In the genomic region with DNA sequence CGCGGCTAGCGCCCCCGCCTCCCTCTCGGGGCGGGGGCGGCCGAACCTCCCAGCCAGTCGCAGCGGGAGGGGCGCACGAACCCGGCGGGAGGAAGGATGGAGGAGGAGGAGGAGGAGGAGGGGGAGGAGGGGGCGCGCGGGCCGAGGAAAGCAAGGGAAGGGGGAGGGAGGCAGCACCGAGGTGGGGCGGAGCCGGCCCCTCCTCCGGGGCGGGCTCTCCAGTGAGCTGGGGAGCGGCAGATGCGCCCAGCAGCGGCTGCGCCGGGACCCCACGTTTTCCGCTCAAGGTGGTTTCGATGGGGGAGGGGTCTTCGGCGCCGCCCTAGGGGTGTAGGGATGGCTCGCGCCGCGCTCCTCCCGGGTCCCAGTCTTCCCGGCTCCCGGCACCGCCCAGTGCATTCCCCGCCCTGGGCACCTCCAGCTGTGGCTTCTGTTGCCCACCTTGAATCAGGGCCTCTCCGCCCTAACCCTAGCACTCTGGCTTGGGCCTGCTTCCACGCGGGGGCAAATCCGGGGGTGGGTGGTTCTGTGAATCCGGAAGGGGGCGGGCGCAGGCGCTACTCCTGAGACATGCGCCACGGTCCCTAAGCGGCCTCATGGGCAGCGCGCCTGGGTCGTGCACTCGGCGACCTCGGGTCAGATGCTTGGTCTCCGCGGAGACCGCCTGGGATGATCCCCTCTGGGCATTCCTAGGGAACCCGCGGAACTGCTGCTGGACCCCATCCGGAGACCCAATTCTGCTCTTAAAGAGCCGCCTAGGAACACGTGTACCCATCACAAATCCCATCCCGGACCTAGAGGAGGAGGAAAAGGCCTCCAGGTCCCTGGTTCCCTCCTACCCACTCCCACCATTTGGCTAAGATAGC, we compare ENCODE assay signal across 8 cellular contexts. TPM values are rescaled to one million over a fixed set of nuclear protein-coding genes. Genes with fewer than 3 reads are reported as not detected.
DNase-seq lines count a peak whose midpoint lies in the region; ATAC-seq, FAIRE-seq and TF ChIP-seq lines count a peak whose summit lies in the region.

A gene with protein sequence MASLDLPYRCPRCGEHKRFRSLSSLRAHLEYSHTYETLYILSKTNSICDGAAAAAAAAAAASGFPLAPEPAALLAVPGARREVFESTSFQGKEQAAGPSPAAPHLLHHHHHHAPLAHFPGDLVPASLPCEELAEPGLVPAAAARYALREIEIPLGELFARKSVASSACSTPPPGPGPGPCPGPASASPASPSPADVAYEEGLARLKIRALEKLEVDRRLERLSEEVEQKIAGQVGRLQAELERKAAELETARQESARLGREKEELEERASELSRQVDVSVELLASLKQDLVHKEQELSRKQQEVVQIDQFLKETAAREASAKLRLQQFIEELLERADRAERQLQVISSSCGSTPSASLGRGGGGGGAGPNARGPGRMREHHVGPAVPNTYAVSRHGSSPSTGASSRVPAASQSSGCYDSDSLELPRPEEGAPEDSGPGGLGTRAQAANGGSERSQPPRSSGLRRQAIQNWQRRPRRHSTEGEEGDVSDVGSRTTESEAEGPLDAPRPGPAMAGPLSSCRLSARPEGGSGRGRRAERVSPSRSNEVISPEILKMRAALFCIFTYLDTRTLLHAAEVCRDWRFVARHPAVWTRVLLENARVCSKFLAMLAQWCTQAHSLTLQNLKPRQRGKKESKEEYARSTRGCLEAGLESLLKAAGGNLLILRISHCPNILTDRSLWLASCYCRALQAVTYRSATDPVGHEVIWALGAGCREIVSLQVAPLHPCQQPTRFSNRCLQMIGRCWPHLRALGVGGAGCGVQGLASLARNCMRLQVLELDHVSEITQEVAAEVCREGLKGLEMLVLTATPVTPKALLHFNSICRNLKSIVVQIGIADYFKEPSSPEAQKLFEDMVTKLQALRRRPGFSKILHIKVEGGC (minus strand): TSS at position 183 of the 866 bp plus-strand sequence. CDS start 14,848 bp downstream, outside the sequence.

- peaks cover 15% of the 10 kb centered on the region for H3K27me3 Mint-ChIP-seq in CD4-positive, alpha-beta T cell
- H3K27me3 Mint-ChIP-seq in activated T-cell treated with anti-CD3 and anti-CD28 coated beads, Interleukin-2, amount 50 U/mL, for 72 hours (ENCODE audit: low read depth), result peaks cover 17% of the 10 kb centered on the region

- peak within 1 kb of the TSS; percentile 59 for H2AFZ ChIP-seq in trophoblast cell (ENCODE audit: insufficient read depth, low read length, poor library complexity)

- H3K4me3 ChIP-seq in Panc1 (ENCODE audit: low read depth in 2 of 2, low read length in 2 of 2) (peak within 1 kb of the TSS; percentile 68 to 73), trophoblast cell (ENCODE audit: low read depth, low read length) (peak within 1 kb of the TSS; percentile 63), urinary bladder (ENCODE audit: low read depth, low read length) (peak within 1 kb of the TSS; percentile 54)

- peaks cover 9% of the 10 kb centered on the region; the same call in 1 of the 2 replicates for H3K4me1 ChIP-seq in Panc1 (ENCODE audit: control insufficient read depth, insufficient read depth, low read length)
- H3K4me1 ChIP-seq in foreskin keratinocyte, result no peaks in the 10 kb centered on the region
- H3K4me1 ChIP-seq in trophoblast cell (ENCODE audit: control insufficient read depth in 1 of 2, insufficient read depth in 2 of 2, low read length in 2 of 2), result peaks cover 6 to 13% of the 10 kb centered on the region in 2 experiments
- no peaks in the 10 kb centered on the region for H3K4me1 ChIP-seq in urinary bladder (ENCODE audit: insufficient read depth)

- CTCF ChIA-PET in CD4-positive, alpha-beta T cell (lab: Charles Lee), result interaction anchor here (0.8 to 1.4 kb wide), 2 partner anchors 11 to 107 kb away, joined by 3 to 5 read pairs; no protein-coding TSS in a partner anchor
- CTCF ChIA-PET in Panc1 (lab: Charles Lee), result interaction anchor here (0.6 kb wide), 1 partner anchor 331 kb away, joined by 3 read pairs; no protein-coding TSS in a partner anchor

- BruUV-seq in Panc1 (replicated peaks; lab: Mats Ljungman, UMichigan), result no TSS peak

- no peak within 1 kb of the TSS for H2AK5ac ChIP-seq in trophoblast cell (ENCODE audit: low read length)

- no peak within 1 kb of the TSS for H2BK12ac ChIP-seq in trophoblast cell (ENCODE audit: low read length)

- H3K4me3 Mint-ChIP-seq in CD4-positive, alpha-beta T cell, result peak within 1 kb of the TSS; percentile 91
- H3K4me3 Mint-ChIP-seq in activated T-cell treated with anti-CD3 and anti-CD28 coated beads, Interleukin-2, amount 50 U/mL, for 72 hours, result peak within 1 kb of the TSS; percentile 76 to 77

- no peaks in the 10 kb centered on the region for H3K9me3 ChIP-seq in CD4-positive, alpha-beta T cell (ENCODE audit: control insufficient read depth, low read length)
- H3K9me3 ChIP-seq in Panc1 (ENCODE audit: control insufficient read depth, insufficient read depth, low read depth, low read length), result no peaks in the 10 kb centered on the region
- no peaks in the 10 kb centered on the region for H3K9me3 ChIP-seq in trophoblast cell (ENCODE audit: insufficient read depth, low read depth, low read length)

- no CpG with 5 or more reads among the region's 69 CpGs for WGBS in trophoblast cell (ENCODE audit: extremely low coverage, insufficient coverage, insufficient read length)
- 2% methylated on average over 66 of the region's 69 CpGs for WGBS in urinary bladder

- no peak within 1 kb of the TSS for H4K91ac ChIP-seq in trophoblast cell (ENCODE audit: low read depth, low read length)

- FAIRE-seq in GM19239 (lab: Jason Lieb, UNC), result peak; percentile 78

- no peak within 1 kb of the TSS for H3K27ac ChIP-seq in CD4-positive, alpha-beta T cell (ENCODE audit: low read depth, low read length)
- H3K27ac ChIP-seq in Panc1 (ENCODE audit: low read length), result peak within 1 kb of the TSS; percentile 65
- peak within 1 kb of the TSS; percentile 53 for H3K27ac ChIP-seq in foreskin keratinocyte
- no peak within 1 kb of the TSS for H3K27ac ChIP-seq in trophoblast cell (ENCODE audit: low read depth, low read length)
- H3K27ac ChIP-seq in urinary bladder (ENCODE audit: low read depth), result no peak within 1 kb of the TSS

- peak; percentile 79 for ATAC-seq in CD4-positive, alpha-beta T cell (ENCODE audit: poor library complexity)
- ATAC-seq in HG03378 (IDR thresholded peaks at IDR 0.05; ENCODE audit: unreplicated experiment) (peak; percentile 45), Panc1 (peak; percentile 86), foreskin keratinocyte (peak; percentile 59)
- peak; percentile 87 to 89 for ATAC-seq in activated T-cell treated with anti-CD3 and anti-CD28 coated beads, Interleukin-2, amount 50 U/mL, for 72 hours (replicated peaks in 1 of 2)

- no peak within 1 kb of the TSS for H3K9ac ChIP-seq in trophoblast cell (ENCODE audit: low read length)

- H4K8ac ChIP-seq in trophoblast cell (ENCODE audit: low read depth, low read length), result peak within 1 kb of the TSS; percentile 74

- H3K4ac ChIP-seq in trophoblast cell (ENCODE audit: low read depth, low read length), result no peak within 1 kb of the TSS

- POLR2A ChIA-PET in CD4-positive, alpha-beta T cell (lab: Charles Lee), result interaction anchor here (0.8 to 2.9 kb wide), 4 partner anchors 8 to 1953 kb away, joined by 3 to 25 read pairs (median 6); a partner anchor contains a TSS
- POLR2A ChIA-PET in Panc1 (lab: Charles Lee), result no interaction called here

- H3K36me3 Mint-ChIP-seq in CD4-positive, alpha-beta T cell (ENCODE audit: low read depth), result no peaks in the 10 kb centered on the region
- no peaks in the 10 kb centered on the region for H3K36me3 Mint-ChIP-seq in activated T-cell treated with anti-CD3 and anti-CD28 coated beads, Interleukin-2, amount 50 U/mL, for 72 hours (ENCODE audit: insufficient read depth in 2 of 2)

- DNase-seq in CD4-positive, alpha-beta T cell, result peak; percentile 36 to 71 (median 49)
- peak; percentile 86 for DNase-seq in GM19239 (ENCODE audit: insufficient read length, low spot score)
- DNase-seq in Panc1 (ENCODE audit: low read depth, low spot score), result no peak
- peak; percentile 76 to 80 for DNase-seq in activated T-cell treated with anti-CD3 and anti-CD28 coated beads, Interleukin-2, amount 50 U/mL, for 72 hours
- no peak for DNase-seq in foreskin keratinocyte
- DNase-seq in trophoblast cell, result peak in 1 of 2 donors; percentile 10

- H4K12ac ChIP-seq in trophoblast cell (ENCODE audit: low read depth, low read length), result no peak within 1 kb of the TSS

- no peaks in the 10 kb centered on the region for H3K79me1 ChIP-seq in trophoblast cell (ENCODE audit: low read length)

- peak within 1 kb of the TSS; percentile 45 for H3K14ac ChIP-seq in trophoblast cell (ENCODE audit: low read length)

- no peak within 1 kb of the TSS for H2BK5ac ChIP-seq in trophoblast cell (ENCODE audit: low read depth, low read length, poor library complexity)

- H2BK120ac ChIP-seq in trophoblast cell (ENCODE audit: insufficient read depth, low read length, poor library complexity), result no peak within 1 kb of the TSS

- no peak within 1 kb of the TSS for H3K18ac ChIP-seq in trophoblast cell (ENCODE audit: low read length)

- no peak for TF ChIP-seq CTCF in CD4-positive, alpha-beta T cell (IDR thresholded peaks at IDR 0.05)
- TF ChIP-seq CTCF in Panc1 (IDR thresholded peaks at IDR 0.05) (no peak), foreskin keratinocyte (conservative IDR thresholded peaks at IDR 0.05) (no peak)

- H3K9me3 Mint-ChIP-seq in CD4-positive, alpha-beta T cell, result no peaks in the 10 kb centered on the region
- H3K9me3 Mint-ChIP-seq in activated T-cell treated with anti-CD3 and anti-CD28 coated beads, Interleukin-2, amount 50 U/mL, for 72 hours, result no peaks in the 10 kb centered on the region

- H3K27ac Mint-ChIP-seq in CD4-positive, alpha-beta T cell, result peak within 1 kb of the TSS; percentile 37
- H3K27ac Mint-ChIP-seq in activated T-cell treated with anti-CD3 and anti-CD28 coated beads, Interleukin-2, amount 50 U/mL, for 72 hours, result peak within 1 kb of the TSS; percentile 27

- intact Hi-C loops in CD4-positive, alpha-beta T cell (cut with DNase I, micrococcal nuclease), result loop anchor here in 1 of 2 experiments (2.0 to 10.0 kb wide), 6 partner anchors 50 to 1670 kb away; a partner anchor contains a TSS
- intact Hi-C loops in Panc1 (cut with micrococcal nuclease; ENCODE audit: unreplicated experiment), result no loop called here

- H3K4me2 ChIP-seq in trophoblast cell (ENCODE audit: low read length), result peak within 1 kb of the TSS; percentile 90

- H3K79me2 ChIP-seq in trophoblast cell (ENCODE audit: control insufficient read depth, insufficient read depth, low read length, poor library complexity), result no peaks in the 10 kb centered on the region

- H3K36me3 ChIP-seq in Panc1 (ENCODE audit: control insufficient read depth, insufficient read depth, low read length) (no peaks in the 10 kb centered on the region; the same call in 1 of the 2 replicates), trophoblast cell (ENCODE audit: control insufficient read depth in 1 of 2, insufficient read depth in 2 of 2, low read length in 2 of 2) (no peaks in the 10 kb centered on the region), urinary bladder (ENCODE audit: insufficient read depth) (no peaks in the 10 kb centered on the region)

- peaks cover 22% of the 10 kb centered on the region for H3K4me1 Mint-ChIP-seq in CD4-positive, alpha-beta T cell (ENCODE audit: low read depth)
- peaks cover 13% of the 10 kb centered on the region for H3K4me1 Mint-ChIP-seq in activated T-cell treated with anti-CD3 and anti-CD28 coated beads, Interleukin-2, amount 50 U/mL, for 72 hours (ENCODE audit: low read depth)

- no peak within 1 kb of the TSS for H3K23ac ChIP-seq in trophoblast cell (ENCODE audit: low read length)

- no peaks in the 10 kb centered on the region for H3K27me3 ChIP-seq in CD4-positive, alpha-beta T cell (ENCODE audit: control insufficient read depth, insufficient read depth, low read length)
- H3K27me3 ChIP-seq in Panc1 (ENCODE audit: control insufficient read depth, insufficient read depth, low read length) (no peaks in the 10 kb centered on the region), foreskin keratinocyte (peaks cover 43% of the 10 kb centered on the region), trophoblast cell (ENCODE audit: insufficient read depth, low read length) (peaks cover 14% of the 10 kb centered on the region)

- in situ Hi-C loops in Panc1 (cut with HindIII; ENCODE audit: low pct_unique_long_range_greater_than_20kb, low sequenced_read_pairs), result no loop called here

RNA-seq across cellular contexts. Expression of the gene that starts here (rescaled TPM):
- 10 to 100 TPM; 14.0 to 16.0 TPM for total RNA-seq in CD4-positive, alpha-beta T cell
- total RNA-seq in Panc1 (2021; ENCODE audit: unreplicated experiment) (6.5 TPM), foreskin keratinocyte (4.0 and 5.0 TPM in 2 replicates), urinary bladder (0.32 TPM)
- 7.4 TPM for polyA plus RNA-seq in Panc1 (2012; ENCODE audit: insufficient read length)
- total RNA-seq in activated T-cell treated with anti-CD3 and anti-CD28 coated beads, Interleukin-2, amount 50 U/mL, for 72 hours, result 10 to 100 TPM; 19.8 to 22.9 TPM
- polyA plus RNA-seq in foreskin keratinocyte (2.6 and 2.7 TPM in 2 replicates), urinary bladder (1.0 TPM)
- 0.60 and 0.71 TPM in 2 replicates for polyA plus RNA-seq in trophoblast cell (2013)

Comparison
In these comparisons a context has a peak if more than half of its experiments do, and no peak if none do; other contexts are left out.
1. DNase-seq: peak in CD4-positive, alpha-beta T cell (10 of 10), GM19239 (single experiment) and activated T-cell treated with anti-CD3 and anti-CD28 coated beads, Interleukin-2, amount 50 U/mL, for 72 hours (2 of 2); none in Panc1 (single experiment) and foreskin keratinocyte (0 of 2).
2. H3K27ac ChIP-seq: peak in Panc1 (single experiment) and foreskin keratinocyte (single experiment); none in CD4-positive, alpha-beta T cell (single experiment), trophoblast cell (single experiment) and urinary bladder (single experiment).
3. Peak in every context shown above with its lines, with median percentiles within 50 percentile points of each other: ATAC-seq and H3K4me3 ChIP-seq.